In genomic region chr6:143451531-143451930, GRCh38 we compare ENCODE assay signal across 8 cellular contexts. TPM values are rescaled to one million over a fixed set of nuclear protein-coding genes. Genes with fewer than 3 reads are reported as not detected.
DNase-seq lines count a peak whose midpoint lies in the region; ATAC-seq and TF ChIP-seq lines count a peak whose summit lies in the region.

No MANE protein-coding gene starts in this region.

- H3K36me3 Mint-ChIP-seq in activated naive CD8-positive, alpha-beta T cell treated with anti-CD3 and anti-CD28 coated beads, Interleukin-2, amount 50 U/mL, for 24 hours (ENCODE audit: low read depth) = peaks cover 24% of the 10 kb centered on the region

- peak overlapping the region; percentile 94 for H3K4me3 Mint-ChIP-seq in activated naive CD8-positive, alpha-beta T cell treated with anti-CD3 and anti-CD28 coated beads, Interleukin-2, amount 50 U/mL, for 24 hours

- H3K9me3 ChIP-seq in left ventricle myocardium inferior (replicated peaks) = no peaks in the 10 kb centered on the region
- no peaks in the 10 kb centered on the region for H3K9me3 ChIP-seq in liver (ENCODE audit: control insufficient read depth in 4 of 4, low read length in 3 of 4)
- no peaks in the 10 kb centered on the region for H3K9me3 ChIP-seq in uterus

- no peak for TF ChIP-seq RAD21 in liver (IDR thresholded peaks at IDR 0.05)

- TF ChIP-seq POLR2A in uterus (IDR thresholded peaks at IDR 0.05) = no peak

- H3K27ac Mint-ChIP-seq in activated naive CD8-positive, alpha-beta T cell treated with anti-CD3 and anti-CD28 coated beads, Interleukin-2, amount 50 U/mL, for 24 hours = peak overlapping the region; percentile 99

- DNase-seq in left ventricle myocardium inferior = no peak
- no peak for DNase-seq in left ventricle myocardium superior
- no peak for DNase-seq in activated naive CD8-positive, alpha-beta T cell treated with anti-CD3 and anti-CD28 coated beads, Interleukin-2, amount 50 U/mL, for 24 hours
- DNase-seq in uterus = no peak
- no peak for DNase-seq in T1000 (lab: John Stamatoyannopoulos, UW)

- H3K27me3 Mint-ChIP-seq in activated naive CD8-positive, alpha-beta T cell treated with anti-CD3 and anti-CD28 coated beads, Interleukin-2, amount 50 U/mL, for 24 hours = no peaks in the 10 kb centered on the region

- H3K4me1 ChIP-seq in left ventricle myocardium inferior (peaks cover 31% of the 10 kb centered on the region), liver (ENCODE audit: control insufficient read depth in 4 of 4, insufficient read depth in 4 of 4, low read length in 3 of 4) (peaks cover 0 to 28% (median 16%) of the 10 kb centered on the region in 4 donors), uterus (no peaks in the 10 kb centered on the region)

- 26% methylated on average over 4 of the region's 4 CpGs for WGBS in liver

- H3K27me3 ChIP-seq in left ventricle myocardium inferior (ENCODE audit: low read depth) (no peaks in the 10 kb centered on the region), liver (ENCODE audit: control insufficient read depth in 4 of 4, insufficient read depth in 4 of 4, low read length in 3 of 4) (no peaks in the 10 kb centered on the region), uterus (no peaks in the 10 kb centered on the region)

- TF ChIP-seq CTCF in left ventricle myocardium inferior (IDR thresholded peaks at IDR 0.05; ENCODE audit: borderline replicate concordance) (no peak), liver (IDR thresholded peaks at IDR 0.05; ENCODE audit: low read depth, low read length, missing input control) (no peak), uterus (IDR thresholded peaks at IDR 0.05) (no peak)

- intact Hi-C loops in left ventricle myocardium inferior (cut with micrococcal nuclease) = no loop called here
- intact Hi-C loops in left ventricle myocardium superior (cut with micrococcal nuclease) = no loop called here
- intact Hi-C loops in uterus (cut with DNase I; ENCODE audit: low total_unique reads) = no loop called here

- H3K36me3 ChIP-seq in left ventricle myocardium inferior = no peaks in the 10 kb centered on the region
- H3K36me3 ChIP-seq in liver (ENCODE audit: control insufficient read depth in 4 of 4, insufficient read depth in 3 of 4, low read depth in 1 of 4, low read length in 3 of 4) = peaks cover 0 to 2% (median 0%) of the 10 kb centered on the region in 4 donors
- H3K36me3 ChIP-seq in uterus = no peaks in the 10 kb centered on the region

- peaks cover 41% of the 10 kb centered on the region for H3K4me1 Mint-ChIP-seq in activated naive CD8-positive, alpha-beta T cell treated with anti-CD3 and anti-CD28 coated beads, Interleukin-2, amount 50 U/mL, for 24 hours

- ATAC-seq in left ventricle myocardium superior = no peak
- no peak for ATAC-seq in activated naive CD8-positive, alpha-beta T cell treated with anti-CD3 and anti-CD28 coated beads, Interleukin-2, amount 50 U/mL, for 24 hours
- ATAC-seq in HG02852 (IDR thresholded peaks at IDR 0.05; ENCODE audit: unreplicated experiment) = no peak
- no peak for ATAC-seq in HG02884 (IDR thresholded peaks at IDR 0.05; ENCODE audit: unreplicated experiment)

- H3K4me3 ChIP-seq in left ventricle myocardium inferior (peak overlapping the region; percentile 78), liver (ENCODE audit: low read depth in 1 of 3, low read length in 3 of 3) (peak overlapping the region; percentile 66 to 99 (median 79)), uterus (peak overlapping the region; percentile 59 to 61)

- peak overlapping the region; percentile 40 to 79 for H3K9ac ChIP-seq in liver (ENCODE audit: low read depth in 1 of 2, low read length in 2 of 2)

- no peaks in the 10 kb centered on the region for H3K9me3 Mint-ChIP-seq in activated naive CD8-positive, alpha-beta T cell treated with anti-CD3 and anti-CD28 coated beads, Interleukin-2, amount 50 U/mL, for 24 hours

- H3K27ac ChIP-seq in left ventricle myocardium inferior (replicated peaks) (peak overlapping the region; percentile 82), liver (ENCODE audit: low read depth in 1 of 2, low read length in 2 of 2) (peak overlapping the region in 1 of 2 donors; percentile 87), uterus (peak overlapping the region; percentile 74)

TF ChIP-seq in liver, 16 proteins besides CTCF, POLR2A, EP300 and RAD21:
- no peak for TF ChIP-seq NR2F2 (IDR thresholded peaks at IDR 0.05)
- no peak for TF ChIP-seq FOXA2 (IDR thresholded peaks at IDR 0.05)
- no peak for TF ChIP-seq SP1 (IDR thresholded peaks at IDR 0.05)
- no peak for TF ChIP-seq MAX (IDR thresholded peaks at IDR 0.05)
- TF ChIP-seq HNF4A (conservative IDR thresholded peaks at IDR 0.05) = no peak
- TF ChIP-seq, protein P1, sequence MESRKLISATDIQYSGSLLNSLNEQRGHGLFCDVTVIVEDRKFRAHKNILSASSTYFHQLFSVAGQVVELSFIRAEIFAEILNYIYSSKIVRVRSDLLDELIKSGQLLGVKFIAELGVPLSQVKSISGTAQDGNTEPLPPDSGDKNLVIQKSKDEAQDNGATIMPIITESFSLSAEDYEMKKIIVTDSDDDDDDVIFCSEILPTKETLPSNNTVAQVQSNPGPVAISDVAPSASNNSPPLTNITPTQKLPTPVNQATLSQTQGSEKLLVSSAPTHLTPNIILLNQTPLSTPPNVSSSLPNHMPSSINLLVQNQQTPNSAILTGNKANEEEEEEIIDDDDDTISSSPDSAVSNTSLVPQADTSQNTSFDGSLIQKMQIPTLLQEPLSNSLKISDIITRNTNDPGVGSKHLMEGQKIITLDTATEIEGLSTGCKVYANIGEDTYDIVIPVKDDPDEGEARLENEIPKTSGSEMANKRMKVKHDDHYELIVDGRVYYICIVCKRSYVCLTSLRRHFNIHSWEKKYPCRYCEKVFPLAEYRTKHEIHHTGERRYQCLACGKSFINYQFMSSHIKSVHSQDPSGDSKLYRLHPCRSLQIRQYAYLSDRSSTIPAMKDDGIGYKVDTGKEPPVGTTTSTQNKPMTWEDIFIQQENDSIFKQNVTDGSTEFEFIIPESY (IDR thresholded peaks at IDR 0.05) = no peak
- TF ChIP-seq REST (IDR thresholded peaks at IDR 0.05) = no peak
- TF ChIP-seq JUND (IDR thresholded peaks at IDR 0.05) = no peak
- TF ChIP-seq TAF1 (conservative IDR thresholded peaks at IDR 0.05) = no peak
- no peak for TF ChIP-seq RXRA (IDR thresholded peaks at IDR 0.05)
- TF ChIP-seq, protein P2, sequence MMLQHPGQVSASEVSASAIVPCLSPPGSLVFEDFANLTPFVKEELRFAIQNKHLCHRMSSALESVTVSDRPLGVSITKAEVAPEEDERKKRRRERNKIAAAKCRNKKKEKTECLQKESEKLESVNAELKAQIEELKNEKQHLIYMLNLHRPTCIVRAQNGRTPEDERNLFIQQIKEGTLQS (IDR thresholded peaks at IDR 0.05) = no peak

RNA-seq across cellular contexts. Expression of gene PEX3, which starts 0.9 kb away (rescaled TPM):
- total RNA-seq in left ventricle myocardium inferior = 21.0 TPM
- total RNA-seq in left ventricle myocardium superior = 21.7 TPM
- 10 to 100 TPM; 12.7 to 15.6 TPM for total RNA-seq in liver
- 10 to 100 TPM; 14.8 to 27.2 TPM for polyA plus RNA-seq in liver
- 10 to 100 TPM in 3 of 4 donors, 1 to 10 TPM in 1; 4.1 to 29.7 (median 19.7) TPM for total RNA-seq in uterus

RNA-seq across cellular contexts. Expression of gene ADAT2, which starts 1.0 kb away (rescaled TPM):
- 1.5 TPM for total RNA-seq in left ventricle myocardium inferior
- total RNA-seq in left ventricle myocardium superior = 1.9 TPM
- total RNA-seq in liver = 1 to 10 TPM; 2.4 to 2.7 TPM
- 1 to 10 TPM; 1.4 to 3.7 TPM for polyA plus RNA-seq in liver
- 10 to 100 TPM in 1 of 4 donors, 1 to 10 TPM in 3; 3.8 to 26.1 (median 5.9) TPM for total RNA-seq in uterus

RNA-seq across cellular contexts. Expression of gene FUCA2, which starts 60.0 kb away (rescaled TPM):
- 44.5 TPM for total RNA-seq in left ventricle myocardium inferior
- 35.0 TPM for total RNA-seq in left ventricle myocardium superior
- 10 to 100 TPM; 22.4 to 31.7 TPM for total RNA-seq in liver
- polyA plus RNA-seq in liver = 10 to 100 TPM; 38.5 to 44.5 TPM
- total RNA-seq in uterus = 10 to 100 TPM; 15.9 to 35.7 (median 21.1) TPM
